ENCODE assay signal across 9 cellular contexts in the genomic region with DNA sequence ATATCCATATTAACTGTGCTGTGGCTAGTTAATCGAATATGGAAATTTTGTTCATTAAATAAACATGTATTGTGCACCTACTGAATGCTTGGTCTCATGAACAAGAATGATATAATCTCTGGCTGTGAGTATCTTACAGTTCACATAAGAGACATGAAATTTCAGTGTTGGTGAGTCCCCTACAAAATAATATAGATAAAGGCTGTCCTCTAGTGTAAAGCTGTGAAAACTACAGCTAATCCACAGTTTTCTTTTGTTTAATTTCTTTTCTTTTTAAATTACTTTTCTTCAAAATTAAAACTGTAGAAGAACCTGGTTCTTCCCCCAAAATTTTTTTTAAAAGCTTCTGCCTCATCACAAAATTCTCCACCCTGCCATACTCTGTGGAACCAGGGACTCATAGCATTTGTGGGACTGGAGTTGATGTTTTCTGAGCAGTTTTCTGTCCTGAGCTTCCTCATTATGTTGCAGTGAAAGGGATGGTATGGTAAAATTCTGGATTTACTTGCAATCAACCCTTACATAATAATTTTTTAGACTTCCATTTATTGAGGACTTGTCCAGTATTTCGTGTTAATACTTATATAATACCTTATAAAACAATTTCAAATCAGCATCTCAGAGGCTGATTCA.
DNase-seq lines count a peak whose midpoint lies in the region; ATAC-seq, FAIRE-seq and TF ChIP-seq lines count a peak whose summit lies in the region.
"Had no signal": no experiment of that assay in that cellular context is flagged by ENCODE, and none has a peak within 500 bp of the region (broad histone marks: within the 10 kb centered on the region; RNA-seq: fewer than 3 reads in every experiment).

No MANE protein-coding gene starts in this region.

- H3K9me3 ChIP-seq in Caco-2 (no peaks in the 10 kb centered on the region), MM.1S (replicated peaks; ENCODE audit: insufficient read depth, low read length) (no peaks in the 10 kb centered on the region), GM12878 (replicated peaks; ENCODE audit: control insufficient read depth, insufficient read depth, low read length) (no peaks in the 10 kb centered on the region), mesenchymal stem cell (ENCODE audit: control insufficient read depth, low read length) (no peaks in the 10 kb centered on the region)

- no peaks in the 10 kb centered on the region for H3K27me3 Mint-ChIP-seq in Caco-2 (ENCODE audit: insufficient read depth, unreplicated experiment)

- TF ChIP-seq RAD21 in GM12878 (IDR thresholded peaks at IDR 0.05; ENCODE audit: insufficient read depth, low read depth, low read length), result no peak

- H3K27me3 ChIP-seq in Caco-2 (replicated peaks; ENCODE audit: control insufficient read depth, insufficient read depth, low read length), result no peaks in the 10 kb centered on the region
- no peaks in the 10 kb centered on the region for H3K27me3 ChIP-seq in MM.1S (replicated peaks; ENCODE audit: insufficient read depth, low read length)
- no peaks in the 10 kb centered on the region; a peak in 1 of 4 replicates for H3K27me3 ChIP-seq in GM12878 (replicated peaks in 1 of 2; ENCODE audit: control insufficient read depth in 2 of 2, insufficient read depth in 2 of 2, low read length in 1 of 2)
- H3K27me3 ChIP-seq in mesenchymal stem cell (ENCODE audit: control insufficient read depth in 1 of 2, insufficient read depth in 1 of 2, low read length in 2 of 2), result no peaks in the 10 kb centered on the region

- H3K9ac ChIP-seq in MM.1S (ENCODE audit: low read length), result no peak overlapping the region
- H3K9ac ChIP-seq in GM12878 (ENCODE audit: control insufficient read depth, insufficient read depth, low read length), result no peak overlapping the region
- peak overlapping the region; percentile 55 for H3K9ac ChIP-seq in mesenchymal stem cell (ENCODE audit: low read length)

- H3K79me2 ChIP-seq in MM.1S (ENCODE audit: low read length), result no peaks in the 10 kb centered on the region
- H3K79me2 ChIP-seq in GM12878 (ENCODE audit: control insufficient read depth, insufficient read depth, low read length), result no peaks in the 10 kb centered on the region

- no peak overlapping the region for H3K23ac ChIP-seq in mesenchymal stem cell (ENCODE audit: low read length in 2 of 2)

- 0% methylated on average over 2 of the region's 2 CpGs for WGBS in GM12878 (ENCODE audit: insufficient coverage, insufficient replicate concordance, low lambda C conversion rate, missing lambda C conversion rate)
- 14% methylated on average over 1 of the region's 2 CpGs for WGBS in mesenchymal stem cell

- SMC1A ChIA-PET in GM12878 (lab: Charles Lee; ENCODE audit: uncharacterized antibody, unreplicated experiment), result interaction anchor here (0.8 to 2.5 kb wide), 22 partner anchors 10 to 837 kb away, joined by 3 to 27 read pairs (median 4); no protein-coding TSS in a partner anchor

- no TSS peak for BruUV-seq in Caco-2 (replicated peaks; lab: Mats Ljungman, UMichigan)
- no TSS peak for BruUV-seq in GM12878 (replicated peaks; lab: Mats Ljungman, UMichigan)

- no peak overlapping the region for H2BK120ac ChIP-seq in mesenchymal stem cell (ENCODE audit: low read depth, low read length)

- intact Hi-C loops in Caco-2 (cut with micrococcal nuclease; ENCODE audit: unreplicated experiment), result loop anchor here (1.0 kb wide), 3 partner anchors 146 to 828 kb away; no protein-coding TSS in a partner anchor
- intact Hi-C loops in GM12878 (cut with micrococcal nuclease; ENCODE audit: unreplicated experiment), result loop anchor here (2.0 to 10.0 kb wide), 2 partner anchors 145 to 275 kb away; no protein-coding TSS in a partner anchor
- intact Hi-C loops in head of caudate nucleus (cut with DNase I), result loop anchor here (10.0 kb wide), 2 partner anchors 145 to 835 kb away; no protein-coding TSS in a partner anchor

- H2BK5ac ChIP-seq in mesenchymal stem cell (ENCODE audit: low read depth, low read length, poor library complexity, severe bottlenecking), result no peak overlapping the region

- no peak overlapping the region for H4K8ac ChIP-seq in mesenchymal stem cell (ENCODE audit: low read length)

- RAD21 ChIA-PET in GM12878 (lab: Charles Lee; ENCODE audit: unreplicated experiment), result interaction anchor here (0.7 to 2.6 kb wide), 25 partner anchors 8 to 271 kb away, joined by 3 to 33 read pairs (median 3); no protein-coding TSS in a partner anchor

- no peak overlapping the region for H2BK12ac ChIP-seq in mesenchymal stem cell (ENCODE audit: low read length in 2 of 2)

- TF ChIP-seq CTCF in Caco-2 (IDR thresholded peaks at IDR 0.05; ENCODE audit: insufficient read depth in 1 of 2, low read depth in 1 of 2, low read length in 1 of 2, severe bottlenecking in 1 of 2, unreplicated experiment in 1 of 2), result peak; percentile 50 to 51
- peak; percentile 40 for TF ChIP-seq CTCF in MM.1S (IDR thresholded peaks at IDR 0.05; ENCODE audit: low read length)
- peak; percentile 12 to 49 (median 19); a peak in 2 of 6 replicates for TF ChIP-seq CTCF in GM12878 (IDR thresholded peaks at IDR 0.05 in 2 of 3, conservative IDR thresholded peaks at IDR 0.05 in 1 of 3; ENCODE audit: control insufficient read depth in 2 of 3, extremely low read depth in 1 of 3, insufficient read depth in 1 of 3, low read depth in 3 of 3, low read length in 3 of 3)

- no peak overlapping the region for H3K4me3 ChIP-seq in Caco-2 (ENCODE audit: low read depth, low read length)
- H3K4me3 ChIP-seq in MM.1S (ENCODE audit: low read length), result no peak overlapping the region
- H3K4me3 ChIP-seq in GM12878, result no peak overlapping the region
- H3K4me3 ChIP-seq in mesenchymal stem cell (ENCODE audit: insufficient read depth in 1 of 2, low read depth in 1 of 2, low read length in 2 of 2), result no peak overlapping the region

- no peak overlapping the region for H2BK15ac ChIP-seq in mesenchymal stem cell (ENCODE audit: low read depth, poor library complexity, severe bottlenecking)

- no peak overlapping the region for H3K4me2 ChIP-seq in MM.1S (ENCODE audit: low read depth, low read length)
- no peak overlapping the region for H3K4me2 ChIP-seq in GM12878 (ENCODE audit: control insufficient read depth, insufficient read depth)
- peak overlapping the region; percentile 34 for H3K4me2 ChIP-seq in mesenchymal stem cell (ENCODE audit: low read length, poor library complexity, severe bottlenecking)

- H3K9me2 ChIP-seq in MM.1S (replicated peaks; ENCODE audit: insufficient read depth, low read length), result no peaks in the 10 kb centered on the region

- H3K36me3 ChIP-seq in Caco-2 (ENCODE audit: control insufficient read depth, insufficient read depth, low read length) (no peaks in the 10 kb centered on the region), MM.1S (replicated peaks; ENCODE audit: insufficient read depth, low read length) (no peaks in the 10 kb centered on the region), GM12878 (ENCODE audit: control insufficient read depth in 2 of 2, insufficient read depth in 2 of 2, low read length in 1 of 2) (no peaks in the 10 kb centered on the region), mesenchymal stem cell (ENCODE audit: control insufficient read depth in 1 of 2, insufficient read depth in 2 of 2, low read depth in 1 of 2, low read length in 2 of 2) (no peaks in the 10 kb centered on the region)

- no peak overlapping the region for H3K27ac Mint-ChIP-seq in Caco-2 (ENCODE audit: unreplicated experiment)
- H3K27ac Mint-ChIP-seq: naive B cell had no signal

- H3K14ac ChIP-seq in mesenchymal stem cell (ENCODE audit: low read length in 2 of 2), result no peak overlapping the region

- H3K4ac ChIP-seq in mesenchymal stem cell (ENCODE audit: low read depth in 1 of 2, low read length in 2 of 2), result no peak overlapping the region

- ATAC-seq in GM12878, result peak; percentile 53; the same call in 2 of the 3 replicates
- no peak for ATAC-seq in GM21367 (IDR thresholded peaks at IDR 0.05; ENCODE audit: unreplicated experiment)
- ATAC-seq in HG02970 (IDR thresholded peaks at IDR 0.05; ENCODE audit: low FRiP score, unreplicated experiment), result no peak

- TF ChIP-seq EP300 in GM12878 (IDR thresholded peaks at IDR 0.05; ENCODE audit: borderline replicate concordance in 1 of 2, control insufficient read depth in 1 of 2, low read depth in 2 of 2, low read length in 2 of 2), result no peak

- no peak overlapping the region for H2AFZ ChIP-seq in MM.1S (ENCODE audit: low read length)
- H2AFZ ChIP-seq in GM12878 (ENCODE audit: control insufficient read depth, low read depth, low read length), result no peak overlapping the region
- no peak overlapping the region for H2AFZ ChIP-seq in mesenchymal stem cell (ENCODE audit: low read depth, low read length)

- H3K36me3 Mint-ChIP-seq in Caco-2 (ENCODE audit: insufficient read depth, unreplicated experiment), result no peaks in the 10 kb centered on the region
- H3K36me3 Mint-ChIP-seq: naive B cell had no signal

- in situ Hi-C loops in GM12878 (cut with MboI), result no loop called here
- in situ Hi-C loops in G401 (cut with HindIII; ENCODE audit: low sequenced_read_pairs), result no loop called here

- H3K79me1 ChIP-seq in mesenchymal stem cell (replicated peaks; ENCODE audit: low read length, poor library complexity, severe bottlenecking), result no peaks in the 10 kb centered on the region

- H4K20me1 ChIP-seq in MM.1S (ENCODE audit: insufficient read depth, low read length) (no peaks in the 10 kb centered on the region), GM12878 (ENCODE audit: control insufficient read depth, insufficient read depth) (no peaks in the 10 kb centered on the region)

- POLR2A ChIA-PET in Caco-2 (lab: Charles Lee) (interaction anchor here (0.6 kb wide), 1 partner anchor 754 kb away, joined by 6 read pairs; no protein-coding TSS in a partner anchor), GM12878 (lab: Charles Lee) (no interaction called here)

- DNase-seq in Caco-2 (no peak), MM.1S (no peak), GM12878 (ENCODE audit: low read depth, low spot score) (no peak), mesenchymal stem cell (peak; percentile 12), head of caudate nucleus (no peak), G401 (ENCODE audit: low spot score) (no peak)
- DNase-seq: naive B cell had no signal

- CTCF ChIA-PET in Caco-2 (lab: Charles Lee), result interaction anchor here (0.7 to 1.9 kb wide), 11 partner anchors 9 to 829 kb away, joined by 3 to 43 read pairs (median 4); a partner anchor contains a TSS
- CTCF ChIA-PET in GM12878 (lab: Yijun Ruan, JAX), result interaction anchor here (0.9 to 4.0 kb wide), 24 partner anchors 11 to 716 kb away, joined by 3 to 61 read pairs (median 4); no protein-coding TSS in a partner anchor

- no peak overlapping the region for H3K18ac ChIP-seq in mesenchymal stem cell (ENCODE audit: low read depth in 1 of 2, low read length in 2 of 2)

- H3K4me1 ChIP-seq in Caco-2 (no peaks in the 10 kb centered on the region), MM.1S (ENCODE audit: low read length) (no peaks in the 10 kb centered on the region), GM12878 (ENCODE audit: control insufficient read depth, insufficient read depth, low read length) (no peaks in the 10 kb centered on the region), mesenchymal stem cell (ENCODE audit: control insufficient read depth, insufficient read depth, low read depth, low read length) (no peaks in the 10 kb centered on the region)

- H4K91ac ChIP-seq in mesenchymal stem cell (ENCODE audit: low read length), result no peak overlapping the region

- no peaks in the 10 kb centered on the region for H3F3A ChIP-seq in MM.1S (ENCODE audit: insufficient read depth, low read length)

- no peak overlapping the region for H2AK5ac ChIP-seq in mesenchymal stem cell (ENCODE audit: low read length, severe bottlenecking)

- H3K27ac ChIP-seq in MM.1S (ENCODE audit: low read length) (no peak overlapping the region), GM12878 (ENCODE audit: control insufficient read depth, insufficient read depth) (no peak overlapping the region), mesenchymal stem cell (ENCODE audit: low read length, poor library complexity, severe bottlenecking) (no peak overlapping the region)

- FAIRE-seq in GM12878 (lab: Jason Lieb, UNC), result no peak

- no peak overlapping the region for H3K4me3 Mint-ChIP-seq in Caco-2 (ENCODE audit: unreplicated experiment)
- H3K4me3 Mint-ChIP-seq: naive B cell had no signal

- no peak for TF ChIP-seq POLR2A in GM12878 (IDR thresholded peaks at IDR 0.05; ENCODE audit: low read depth, low read length)

- H3K9me3 Mint-ChIP-seq in Caco-2 (ENCODE audit: unreplicated experiment), result no peaks in the 10 kb centered on the region

- peaks cover 13% of the 10 kb centered on the region for H3K4me1 Mint-ChIP-seq in Caco-2 (ENCODE audit: low read depth, unreplicated experiment)
- H3K4me1 Mint-ChIP-seq: naive B cell had no signal
